ENCODE assay signal across 1 cellular context in the genomic region with DNA sequence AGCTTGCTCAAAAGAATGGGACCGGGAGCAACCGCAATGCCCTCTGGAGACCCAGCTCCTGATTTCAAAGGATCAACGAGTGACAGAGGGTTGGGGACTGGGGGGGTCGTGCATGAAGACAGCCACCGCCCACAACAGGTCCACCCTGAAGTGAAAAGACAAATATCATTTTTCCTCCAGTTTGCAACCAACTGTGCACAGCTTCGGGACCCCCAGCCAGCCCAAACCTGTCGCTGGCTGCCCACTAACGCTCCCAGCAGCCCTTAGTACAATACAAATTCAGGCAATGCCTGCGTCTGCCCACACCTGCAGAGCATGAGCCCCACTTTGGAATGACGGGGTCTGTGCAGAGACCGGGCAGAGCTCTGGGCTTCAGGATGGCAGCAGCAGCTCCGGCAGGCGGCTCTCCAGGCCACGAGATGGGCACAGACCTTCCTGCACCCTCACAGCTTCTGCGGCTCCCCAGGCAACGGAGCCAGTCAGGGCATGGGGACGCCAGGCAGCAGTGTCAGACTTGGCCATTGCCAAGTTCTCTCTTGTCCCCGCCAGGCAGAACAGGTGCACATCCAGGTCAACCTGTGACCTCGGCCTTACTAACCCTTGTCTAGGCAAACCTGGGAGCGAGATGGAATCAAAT.
A peak's percentile ranks its signal among the peaks of the same experiment; 100 is the strongest.
TF ChIP-seq lines count a peak whose summit lies in the region.

No MANE protein-coding gene starts in this region.

TF ChIP-seq in HepG2, 621 proteins besides CTCF, POLR2A, EP300 and RAD21:
- TF ChIP-seq ZNF343 (CRISPR knock-in tag; IDR thresholded peaks at IDR 0.05): peak; percentile 85; the same call in 1 of the 2 replicates
- TF ChIP-seq ZNF746 (CRISPR knock-in tag; IDR thresholded peaks at IDR 0.05): no peak
- no peak for TF ChIP-seq ZNF225 (CRISPR knock-in tag; IDR thresholded peaks at IDR 0.05)
TF ChIP-seq in HepG2: peak in this region for 1.
